26 cellular contexts compared by ENCODE assay signal in the genomic region with DNA sequence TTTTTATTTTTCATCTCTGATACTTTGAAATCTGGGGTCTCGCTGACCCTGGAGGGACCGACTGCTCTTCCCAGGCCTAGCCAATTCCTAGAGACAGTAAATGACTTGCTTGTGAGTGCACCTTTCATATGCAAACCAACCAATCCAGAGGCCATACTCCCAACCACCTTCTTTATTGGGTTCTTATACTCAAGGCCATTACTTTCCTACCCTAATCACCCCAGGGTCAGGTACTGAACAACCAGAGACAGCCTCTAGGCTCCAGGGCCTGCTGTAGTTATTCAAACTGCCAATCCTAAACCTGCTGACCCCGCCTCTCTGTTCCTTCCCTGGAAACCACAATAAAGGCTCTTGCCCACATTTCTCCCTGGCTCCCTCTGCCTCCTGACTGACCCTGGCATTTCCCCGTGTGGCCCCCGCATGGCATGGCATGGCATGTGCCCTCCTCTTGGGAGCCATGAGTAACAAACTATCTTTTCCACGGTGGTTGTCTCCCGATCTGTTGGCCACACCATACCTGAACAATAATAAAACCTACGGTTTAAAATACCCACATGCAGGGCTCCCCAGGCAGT. TPM values are rescaled to one million over a fixed set of nuclear protein-coding genes. Genes with fewer than 3 reads are reported as not detected.
DNase-seq lines count a peak whose midpoint lies in the region; ATAC-seq and TF ChIP-seq lines count a peak whose summit lies in the region.
"Had no signal": no experiment of that assay in that cellular context is flagged by ENCODE, and none has a peak within 500 bp of the region (broad histone marks: within the 10 kb centered on the region; RNA-seq: fewer than 3 reads in every experiment).

No MANE protein-coding gene starts in this region.

- no peak overlapping the region for H3K9ac ChIP-seq in muscle layer of colon (ENCODE audit: low read length)
- H3K9ac ChIP-seq: parathyroid adenoma had no signal

- H3K4me3 ChIP-seq in gastroesophageal sphincter = no peak overlapping the region
- no peak overlapping the region for H3K4me3 ChIP-seq in muscle layer of colon (ENCODE audit: low read depth in 1 of 2, low read length in 2 of 2)
- no peak overlapping the region for H3K4me3 ChIP-seq in testis
- H3K4me3 ChIP-seq: hepatocyte had no signal

- H3K27me3 ChIP-seq in gastroesophageal sphincter (no peaks in the 10 kb centered on the region), muscle layer of colon (ENCODE audit: control insufficient read depth in 1 of 2, insufficient read depth in 2 of 2, low read length in 2 of 2) (no peaks in the 10 kb centered on the region), testis (no peaks in the 10 kb centered on the region)
- H3K27me3 ChIP-seq: hepatocyte had no signal

- TF ChIP-seq EP300 in gastroesophageal sphincter (IDR thresholded peaks at IDR 0.05) = no peak

- no peaks in the 10 kb centered on the region for H3K9me3 ChIP-seq in gastroesophageal sphincter
- H3K9me3 ChIP-seq in muscle layer of colon (ENCODE audit: low read length) = no peaks in the 10 kb centered on the region
- no peaks in the 10 kb centered on the region for H3K9me3 ChIP-seq in testis

- DNase-seq in SW480 (ENCODE audit: low spot score) (peak; percentile 79), testis (no peak), NCI-H69 (lab: John Stamatoyannopoulos, UW) (no peak), COR-L47 (lab: John Stamatoyannopoulos, UW) (no peak)
- DNase-seq: activated B cell treated with CpG ODN at 0.5 μM for 24 hours; activated CD4-positive, alpha-beta T cell treated with anti-CD3 and anti-CD28 coated beads, Interleukin-2, amount 50 U/mL, for 4 hours; activated CD8-positive, alpha-beta memory T cell treated with anti-CD3 and anti-CD28 coated beads, Interleukin-2, amount 50 U/mL, for 4 hours; cerebellar nuclear complex; effector CD4-positive, alpha-beta T cell; EL; foreskin keratinocyte; NCI-H2081 treated with DMSO at 0.1 percent for 48 hours; NCI-H446 treated with DMSO at 0.1 percent for 48 hours; PC-3; SHP77 treated with DMSO at 0.1 percent for 48 hours; stimulated activated CD4-positive, alpha-beta T cell treated with anti-CD3 and anti-CD28 coated beads, Interleukin-1b, Interleukin-23, amount 100 ng/mL, for 48 hours had no signal

- TF ChIP-seq CTCF in gastroesophageal sphincter (IDR thresholded peaks at IDR 0.05) (no peak), testis (IDR thresholded peaks at IDR 0.05) (no peak)

- WGBS in gastroesophageal sphincter (ENCODE audit: low coverage in 1 of 2), 2 donors = 71 to 89% methylated on average over 7 of the region's 8 CpGs
- 85 to 87% methylated on average over 8 of the region's 8 CpGs for WGBS in testis, 2 donors

- peak overlapping the region; percentile 90 to 99 (median 92) for H3K27ac ChIP-seq in gastroesophageal sphincter
- peak overlapping the region; percentile 71 for H3K27ac ChIP-seq in muscle layer of colon (ENCODE audit: low read depth, low read length)
- H3K27ac ChIP-seq in testis = peak overlapping the region; percentile 77
- H3K27ac ChIP-seq: C4-2B, epithelial cell of prostate, foreskin keratinocyte, hepatocyte, parathyroid adenoma had no signal

- H3K4me1 ChIP-seq in gastroesophageal sphincter = peaks cover 11 to 96% (median 24%) of the 10 kb centered on the region in 3 donors
- peaks cover 80% of the 10 kb centered on the region for H3K4me1 ChIP-seq in muscle layer of colon (ENCODE audit: insufficient read depth, low read length)
- peaks cover 35% of the 10 kb centered on the region for H3K4me1 ChIP-seq in testis
- H3K4me1 ChIP-seq: foreskin keratinocyte, parathyroid adenoma had no signal

- H3K36me3 ChIP-seq in gastroesophageal sphincter = no peaks in the 10 kb centered on the region
- H3K36me3 ChIP-seq in muscle layer of colon (ENCODE audit: insufficient read depth, low read length) = no peaks in the 10 kb centered on the region
- no peaks in the 10 kb centered on the region for H3K36me3 ChIP-seq in testis (ENCODE audit: low read depth, missing control alignments)

- ATAC-seq in gastroesophageal sphincter (no peak), GM21619 (IDR thresholded peaks at IDR 0.05; ENCODE audit: unreplicated experiment) (no peak), HG02759 (IDR thresholded peaks at IDR 0.05; ENCODE audit: unreplicated experiment) (no peak)
- ATAC-seq: activated T-helper 17 cell treated with anti-CD3 and anti-CD28 coated beads, Interleukin-2, amount 50 U/mL, for 72 hours; foreskin keratinocyte; PC-3 had no signal

- intact Hi-C loops in testis (cut with DNase I; ENCODE audit: low total_unique reads) = no loop called here

- TF ChIP-seq POLR2A in gastroesophageal sphincter (IDR thresholded peaks at IDR 0.05) (no peak), testis (IDR thresholded peaks at IDR 0.05) (no peak)

RNA-seq across cellular contexts. Expression of gene ADCY5, which starts 42.9 kb away (rescaled TPM):
- total RNA-seq in gastroesophageal sphincter (100 to 1,000 TPM; 119 to 251 (median 185) TPM), testis (10 to 100 TPM; 33.6 to 41.6 TPM)
- polyA plus RNA-seq in testis (ENCODE audit: insufficient read depth, low read depth, low replicate concordance) = 16.5 TPM
- total RNA-seq: activated B cell treated with CpG ODN at 0.5 μM for 24 hours; activated T-helper 17 cell treated with anti-CD3 and anti-CD28 coated beads, Interleukin-2, amount 50 U/mL, for 72 hours; M059J; PC-3 had no signal
